ENCODE assay signal across 2 cellular contexts in the genomic region with DNA sequence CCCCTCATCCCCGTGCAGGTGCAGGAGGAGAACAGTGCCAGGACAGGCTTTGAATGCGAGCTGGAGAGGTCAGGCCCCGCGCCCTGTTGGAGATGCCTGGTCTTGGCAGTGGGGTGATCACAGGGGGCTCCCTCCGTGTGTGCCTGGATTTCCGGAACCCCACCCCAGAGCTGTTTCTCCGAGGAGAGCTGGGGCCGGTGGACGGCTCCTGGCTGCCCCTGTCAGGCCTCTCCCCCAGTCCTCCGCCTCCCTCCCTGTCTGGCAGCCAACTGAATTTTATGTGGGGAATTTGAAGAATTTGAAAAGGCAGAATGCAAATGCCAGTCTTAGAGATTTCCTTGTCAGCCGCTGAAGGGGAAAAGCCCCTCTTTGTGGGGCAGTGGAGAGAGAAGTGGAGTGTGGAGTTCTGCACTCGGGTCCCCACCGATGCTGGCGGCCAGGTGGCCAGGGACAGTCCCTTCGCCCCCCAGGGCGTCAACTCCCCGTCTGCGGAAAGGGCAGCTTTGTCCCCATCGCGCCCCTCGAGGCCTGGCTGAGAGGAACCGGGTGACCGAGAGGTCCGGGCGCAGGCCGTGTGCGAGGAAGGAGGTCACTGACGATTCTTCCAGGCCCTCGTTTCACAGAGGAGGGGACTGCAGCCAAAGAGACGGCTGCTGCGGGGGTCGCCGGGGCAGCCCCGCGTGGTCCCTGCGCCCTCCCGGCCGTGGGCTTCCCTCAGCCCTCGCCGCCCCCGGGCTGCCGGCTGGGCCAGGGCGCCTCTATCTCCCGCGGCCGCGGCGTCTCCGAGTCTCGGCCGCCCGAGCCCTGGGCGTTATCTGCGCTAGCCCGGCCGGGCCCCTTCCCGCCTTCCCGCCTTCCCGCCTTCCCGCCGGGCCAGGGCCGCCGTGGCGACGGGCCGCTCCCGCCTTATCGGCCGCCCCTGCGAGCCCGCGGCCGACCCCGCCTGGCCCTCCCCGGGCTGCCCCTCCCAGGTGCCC.
TF ChIP-seq lines count a peak whose summit lies in the region.

No MANE protein-coding gene starts in this region.

TF ChIP-seq in liver, 16 proteins besides CTCF, POLR2A, EP300 and RAD21:
- TF ChIP-seq HNF4G (IDR thresholded peaks at IDR 0.05) = no peak
- TF ChIP-seq, protein P1, sequence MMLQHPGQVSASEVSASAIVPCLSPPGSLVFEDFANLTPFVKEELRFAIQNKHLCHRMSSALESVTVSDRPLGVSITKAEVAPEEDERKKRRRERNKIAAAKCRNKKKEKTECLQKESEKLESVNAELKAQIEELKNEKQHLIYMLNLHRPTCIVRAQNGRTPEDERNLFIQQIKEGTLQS (IDR thresholded peaks at IDR 0.05) = no peak
- no peak for TF ChIP-seq HNF4A (conservative IDR thresholded peaks at IDR 0.05)
- TF ChIP-seq EGR1 (IDR thresholded peaks at IDR 0.05; ENCODE audit: low read depth in 2 of 2) = no peak
- TF ChIP-seq GABPA (IDR thresholded peaks at IDR 0.05 in 1 of 2, conservative IDR thresholded peaks at IDR 0.05 in 1 of 2) = no peak
- TF ChIP-seq RXRA (IDR thresholded peaks at IDR 0.05) = no peak

TF ChIP-seq in HepG2, 621 proteins besides CTCF, POLR2A, EP300 and RAD21:
- TF ChIP-seq MTA1 (CRISPR knock-in tag; IDR thresholded peaks at IDR 0.05; ENCODE audit: borderline replicate concordance) (no peak), ATF6 (CRISPR knock-in tag; conservative IDR thresholded peaks at IDR 0.05) (no peak), AHDC1 (CRISPR knock-in tag; IDR thresholded peaks at IDR 0.05; ENCODE audit: borderline replicate concordance) (no peak), MAFF (IDR thresholded peaks at IDR 0.05; ENCODE audit: low read depth, low read length) (no peak), ZFP36 (IDR thresholded peaks at IDR 0.05; ENCODE audit: borderline replicate concordance, low read depth, low read length, partially characterized antibody) (no peak), POLR2G (IDR thresholded peaks at IDR 0.05; ENCODE audit: low read depth, low read length) (no peak), ZNF382 (CRISPR knock-in tag; IDR thresholded peaks at IDR 0.05; ENCODE audit: borderline replicate concordance) (no peak), ELF1 (CRISPR knock-in tag; IDR thresholded peaks at IDR 0.05) (no peak), ZNF496 (CRISPR knock-in tag; IDR thresholded peaks at IDR 0.05; ENCODE audit: insufficient replicate concordance) (no peak), SNAPC4 (CRISPR knock-in tag; IDR thresholded peaks at IDR 0.05) (no peak), SRF (IDR thresholded peaks at IDR 0.05; ENCODE audit: low read depth, low read length) (no peak), FIP1L1 (IDR thresholded peaks at IDR 0.05; ENCODE audit: borderline replicate concordance, insufficient read depth, low read depth, low read length) (no peak), NR3C1 (CRISPR knock-in tag; IDR thresholded peaks at IDR 0.05) (no peak)
